2 cellular contexts compared by ENCODE assay signal in the genomic region with DNA sequence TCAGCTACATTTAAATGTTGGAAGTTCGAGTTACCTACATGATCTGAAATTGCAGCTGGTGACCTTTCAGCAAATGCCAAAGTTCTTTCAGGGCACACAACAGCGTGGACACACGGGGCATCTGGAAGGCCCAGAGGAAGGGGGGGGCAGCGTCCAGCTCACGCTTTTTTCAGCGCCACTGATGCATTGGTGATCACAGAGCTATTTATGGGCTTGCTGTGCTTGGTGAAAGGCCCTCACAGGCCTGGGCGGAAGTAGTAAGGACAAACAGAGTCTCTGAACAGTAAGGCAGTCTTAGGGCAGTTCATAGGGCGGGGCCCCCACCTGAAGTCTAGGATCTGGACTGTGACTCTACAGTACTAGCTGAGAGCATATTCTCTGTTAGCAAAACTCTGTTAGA.
TF ChIP-seq lines count a peak whose summit lies in the region.

No MANE protein-coding gene starts in this region.

TF ChIP-seq in K562, 482 proteins besides CTCF, POLR2A, EP300 and RAD21:
- TF ChIP-seq PHB2 (IDR thresholded peaks at IDR 0.05; ENCODE audit: low read depth) = no peak
- TF ChIP-seq MAFG (tag; conservative IDR thresholded peaks at IDR 0.05) = no peak
- no peak for TF ChIP-seq ZNF12 (CRISPR knock-in tag; IDR thresholded peaks at IDR 0.05)
- no peak for TF ChIP-seq ZNF507 (tag; conservative IDR thresholded peaks at IDR 0.05)
- TF ChIP-seq TSC22D4 (tag; IDR thresholded peaks at IDR 0.05) = no peak
- no peak for TF ChIP-seq POLR2AphosphoS2 (IDR thresholded peaks at IDR 0.05; ENCODE audit: low read length)
- no peak for TF ChIP-seq ARHGAP35 (IDR thresholded peaks at IDR 0.05; ENCODE audit: partially characterized antibody)
- TF ChIP-seq, protein P1, sequence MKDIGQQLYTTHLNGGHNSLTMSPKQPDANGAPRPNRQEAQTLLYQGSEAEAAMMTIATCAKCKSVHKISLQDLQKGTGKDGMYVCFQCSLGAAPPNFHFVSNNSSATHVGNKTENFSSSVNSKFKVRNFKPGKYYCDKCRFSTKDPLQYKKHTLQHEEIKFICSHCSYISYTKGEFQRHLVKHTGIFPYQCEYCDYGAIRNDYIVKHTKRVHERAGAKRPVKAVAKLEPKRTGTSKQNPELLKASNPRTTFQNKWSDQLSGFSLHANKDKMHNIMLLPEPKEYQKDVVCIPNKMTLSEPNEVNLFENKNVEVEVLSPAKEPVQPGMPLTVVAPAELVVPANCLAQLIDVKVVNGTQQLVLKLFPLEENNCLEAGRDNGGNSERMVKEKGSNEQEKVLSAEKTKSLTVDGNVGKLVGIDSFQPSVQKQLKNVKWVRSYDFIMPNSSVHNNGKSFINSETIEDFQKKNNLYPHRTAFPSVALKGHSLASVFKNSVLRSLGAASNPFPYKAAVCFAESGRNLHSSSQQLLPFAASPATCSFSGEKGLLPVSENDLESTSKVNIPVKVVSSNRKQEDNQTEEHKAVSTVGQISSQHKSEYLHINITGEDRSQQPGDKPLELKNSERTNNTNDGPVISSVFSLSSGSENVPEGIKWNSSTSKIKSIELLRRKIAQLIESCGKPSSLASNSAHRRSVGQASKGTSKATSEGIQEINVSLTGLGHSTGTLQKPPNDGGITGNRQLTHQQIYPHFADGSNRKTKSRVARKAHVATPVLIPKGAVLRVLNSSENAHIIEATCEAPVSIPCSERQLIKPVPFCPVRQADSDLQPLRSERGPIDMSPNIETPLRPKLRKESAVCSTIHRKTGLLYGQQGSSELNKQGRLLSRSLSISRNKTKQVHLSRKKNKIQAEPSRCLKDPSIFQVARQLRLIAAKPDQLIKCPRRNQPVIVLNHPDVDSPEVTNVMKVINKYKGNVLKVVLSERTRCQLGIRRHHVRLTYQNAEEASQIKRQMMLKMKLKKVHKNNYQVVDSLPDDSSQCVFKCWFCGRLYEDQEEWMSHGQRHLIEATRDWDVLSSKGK (CRISPR knock-in tag; IDR thresholded peaks at IDR 0.05) = no peak
- TF ChIP-seq HDAC1 (IDR thresholded peaks at IDR 0.05) = no peak
- TF ChIP-seq EZH2 (IDR thresholded peaks at IDR 0.05; ENCODE audit: borderline replicate concordance, low read depth, low read length) = no peak
- no peak for TF ChIP-seq HEY1 (CRISPR knock-in tag; IDR thresholded peaks at IDR 0.05; ENCODE audit: borderline replicate concordance)
- TF ChIP-seq, protein P2, sequence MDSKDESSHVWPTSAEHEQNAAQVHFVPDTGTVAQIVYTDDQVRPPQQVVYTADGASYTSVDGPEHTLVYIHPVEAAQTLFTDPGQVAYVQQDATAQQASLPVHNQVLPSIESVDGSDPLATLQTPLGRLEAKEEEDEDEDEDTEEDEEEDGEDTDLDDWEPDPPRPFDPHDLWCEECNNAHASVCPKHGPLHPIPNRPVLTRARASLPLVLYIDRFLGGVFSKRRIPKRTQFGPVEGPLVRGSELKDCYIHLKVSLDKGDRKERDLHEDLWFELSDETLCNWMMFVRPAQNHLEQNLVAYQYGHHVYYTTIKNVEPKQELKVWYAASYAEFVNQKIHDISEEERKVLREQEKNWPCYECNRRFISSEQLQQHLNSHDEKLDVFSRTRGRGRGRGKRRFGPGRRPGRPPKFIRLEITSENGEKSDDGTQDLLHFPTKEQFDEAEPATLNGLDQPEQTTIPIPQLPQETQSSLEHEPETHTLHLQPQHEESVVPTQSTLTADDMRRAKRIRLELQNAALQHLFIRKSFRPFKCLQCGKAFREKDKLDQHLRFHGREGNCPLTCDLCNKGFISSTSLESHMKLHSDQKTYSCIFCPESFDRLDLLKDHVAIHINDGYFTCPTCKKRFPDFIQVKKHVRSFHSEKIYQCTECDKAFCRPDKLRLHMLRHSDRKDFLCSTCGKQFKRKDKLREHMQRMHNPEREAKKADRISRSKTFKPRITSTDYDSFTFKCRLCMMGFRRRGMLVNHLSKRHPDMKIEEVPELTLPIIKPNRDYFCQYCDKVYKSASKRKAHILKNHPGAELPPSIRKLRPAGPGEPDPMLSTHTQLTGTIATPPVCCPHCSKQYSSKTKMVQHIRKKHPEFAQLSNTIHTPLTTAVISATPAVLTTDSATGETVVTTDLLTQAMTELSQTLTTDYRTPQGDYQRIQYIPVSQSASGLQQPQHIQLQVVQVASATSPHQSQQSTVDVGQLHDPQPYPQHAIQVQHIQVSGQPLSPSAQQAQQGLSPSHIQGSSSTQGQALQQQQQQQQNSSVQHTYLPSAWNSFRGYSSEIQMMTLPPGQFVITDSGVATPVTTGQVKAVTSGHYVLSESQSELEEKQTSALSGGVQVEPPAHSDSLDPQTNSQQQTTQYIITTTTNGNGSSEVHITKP (IDR thresholded peaks at IDR 0.05; ENCODE audit: partially characterized antibody) = no peak
- no peak for TF ChIP-seq FOXK1 (CRISPR knock-in tag; IDR thresholded peaks at IDR 0.05; ENCODE audit: borderline replicate concordance)
- TF ChIP-seq CSDE1 (IDR thresholded peaks at IDR 0.05) = no peak
- TF ChIP-seq BDP1 (IDR thresholded peaks at IDR 0.05; ENCODE audit: insufficient read depth, insufficient read length) = no peak
- TF ChIP-seq, protein P3, sequence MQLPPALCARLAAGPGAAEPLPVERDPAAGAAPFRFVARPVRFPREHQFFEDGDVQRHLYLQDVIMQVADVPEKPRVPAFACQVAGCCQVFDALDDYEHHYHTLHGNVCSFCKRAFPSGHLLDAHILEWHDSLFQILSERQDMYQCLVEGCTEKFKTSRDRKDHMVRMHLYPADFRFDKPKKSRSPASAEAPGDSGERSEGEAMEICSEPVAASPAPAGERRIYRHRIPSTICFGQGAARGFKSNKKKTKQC (CRISPR knock-in tag; IDR thresholded peaks at IDR 0.05) = no peak

TF ChIP-seq in liver, 16 proteins besides CTCF, POLR2A, EP300 and RAD21:
- TF ChIP-seq EGR1 (IDR thresholded peaks at IDR 0.05; ENCODE audit: low read depth in 2 of 2) (peak in 1 of 2 donors; percentile 58), GABPA (IDR thresholded peaks at IDR 0.05 in 1 of 2, conservative IDR thresholded peaks at IDR 0.05 in 1 of 2) (peak in 1 of 2 donors; percentile 34), HNF4G (IDR thresholded peaks at IDR 0.05) (peak; percentile 60), YY1 (IDR thresholded peaks at IDR 0.05) (peak; percentile 39), FOXA1 (IDR thresholded peaks at IDR 0.05) (no peak), TAF1 (conservative IDR thresholded peaks at IDR 0.05) (no peak), RXRA (IDR thresholded peaks at IDR 0.05) (peak; percentile 85 to 93), JUND (IDR thresholded peaks at IDR 0.05) (peak in 1 of 2 donors; percentile 33), SP1 (IDR thresholded peaks at IDR 0.05) (peak; percentile 69), NR2F2 (IDR thresholded peaks at IDR 0.05) (peak; percentile 65), FOXA2 (IDR thresholded peaks at IDR 0.05) (no peak), HNF4A (conservative IDR thresholded peaks at IDR 0.05) (peak; percentile 80 to 94)
- TF ChIP-seq, protein P4, sequence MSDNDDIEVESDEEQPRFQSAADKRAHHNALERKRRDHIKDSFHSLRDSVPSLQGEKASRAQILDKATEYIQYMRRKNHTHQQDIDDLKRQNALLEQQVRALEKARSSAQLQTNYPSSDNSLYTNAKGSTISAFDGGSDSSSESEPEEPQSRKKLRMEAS (IDR thresholded peaks at IDR 0.05) = peak; percentile 78
- TF ChIP-seq, protein P5, sequence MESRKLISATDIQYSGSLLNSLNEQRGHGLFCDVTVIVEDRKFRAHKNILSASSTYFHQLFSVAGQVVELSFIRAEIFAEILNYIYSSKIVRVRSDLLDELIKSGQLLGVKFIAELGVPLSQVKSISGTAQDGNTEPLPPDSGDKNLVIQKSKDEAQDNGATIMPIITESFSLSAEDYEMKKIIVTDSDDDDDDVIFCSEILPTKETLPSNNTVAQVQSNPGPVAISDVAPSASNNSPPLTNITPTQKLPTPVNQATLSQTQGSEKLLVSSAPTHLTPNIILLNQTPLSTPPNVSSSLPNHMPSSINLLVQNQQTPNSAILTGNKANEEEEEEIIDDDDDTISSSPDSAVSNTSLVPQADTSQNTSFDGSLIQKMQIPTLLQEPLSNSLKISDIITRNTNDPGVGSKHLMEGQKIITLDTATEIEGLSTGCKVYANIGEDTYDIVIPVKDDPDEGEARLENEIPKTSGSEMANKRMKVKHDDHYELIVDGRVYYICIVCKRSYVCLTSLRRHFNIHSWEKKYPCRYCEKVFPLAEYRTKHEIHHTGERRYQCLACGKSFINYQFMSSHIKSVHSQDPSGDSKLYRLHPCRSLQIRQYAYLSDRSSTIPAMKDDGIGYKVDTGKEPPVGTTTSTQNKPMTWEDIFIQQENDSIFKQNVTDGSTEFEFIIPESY (IDR thresholded peaks at IDR 0.05) = peak; percentile 24
- TF ChIP-seq, protein P6, sequence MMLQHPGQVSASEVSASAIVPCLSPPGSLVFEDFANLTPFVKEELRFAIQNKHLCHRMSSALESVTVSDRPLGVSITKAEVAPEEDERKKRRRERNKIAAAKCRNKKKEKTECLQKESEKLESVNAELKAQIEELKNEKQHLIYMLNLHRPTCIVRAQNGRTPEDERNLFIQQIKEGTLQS (IDR thresholded peaks at IDR 0.05) = no peak
- TF ChIP-seq, protein P7, sequence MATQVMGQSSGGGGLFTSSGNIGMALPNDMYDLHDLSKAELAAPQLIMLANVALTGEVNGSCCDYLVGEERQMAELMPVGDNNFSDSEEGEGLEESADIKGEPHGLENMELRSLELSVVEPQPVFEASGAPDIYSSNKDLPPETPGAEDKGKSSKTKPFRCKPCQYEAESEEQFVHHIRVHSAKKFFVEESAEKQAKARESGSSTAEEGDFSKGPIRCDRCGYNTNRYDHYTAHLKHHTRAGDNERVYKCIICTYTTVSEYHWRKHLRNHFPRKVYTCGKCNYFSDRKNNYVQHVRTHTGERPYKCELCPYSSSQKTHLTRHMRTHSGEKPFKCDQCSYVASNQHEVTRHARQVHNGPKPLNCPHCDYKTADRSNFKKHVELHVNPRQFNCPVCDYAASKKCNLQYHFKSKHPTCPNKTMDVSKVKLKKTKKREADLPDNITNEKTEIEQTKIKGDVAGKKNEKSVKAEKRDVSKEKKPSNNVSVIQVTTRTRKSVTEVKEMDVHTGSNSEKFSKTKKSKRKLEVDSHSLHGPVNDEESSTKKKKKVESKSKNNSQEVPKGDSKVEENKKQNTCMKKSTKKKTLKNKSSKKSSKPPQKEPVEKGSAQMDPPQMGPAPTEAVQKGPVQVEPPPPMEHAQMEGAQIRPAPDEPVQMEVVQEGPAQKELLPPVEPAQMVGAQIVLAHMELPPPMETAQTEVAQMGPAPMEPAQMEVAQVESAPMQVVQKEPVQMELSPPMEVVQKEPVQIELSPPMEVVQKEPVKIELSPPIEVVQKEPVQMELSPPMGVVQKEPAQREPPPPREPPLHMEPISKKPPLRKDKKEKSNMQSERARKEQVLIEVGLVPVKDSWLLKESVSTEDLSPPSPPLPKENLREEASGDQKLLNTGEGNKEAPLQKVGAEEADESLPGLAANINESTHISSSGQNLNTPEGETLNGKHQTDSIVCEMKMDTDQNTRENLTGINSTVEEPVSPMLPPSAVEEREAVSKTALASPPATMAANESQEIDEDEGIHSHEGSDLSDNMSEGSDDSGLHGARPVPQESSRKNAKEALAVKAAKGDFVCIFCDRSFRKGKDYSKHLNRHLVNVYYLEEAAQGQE (IDR thresholded peaks at IDR 0.05) = peak; percentile 64
